ENCODE assay signal across 31 cellular contexts in the genomic region with DNA sequence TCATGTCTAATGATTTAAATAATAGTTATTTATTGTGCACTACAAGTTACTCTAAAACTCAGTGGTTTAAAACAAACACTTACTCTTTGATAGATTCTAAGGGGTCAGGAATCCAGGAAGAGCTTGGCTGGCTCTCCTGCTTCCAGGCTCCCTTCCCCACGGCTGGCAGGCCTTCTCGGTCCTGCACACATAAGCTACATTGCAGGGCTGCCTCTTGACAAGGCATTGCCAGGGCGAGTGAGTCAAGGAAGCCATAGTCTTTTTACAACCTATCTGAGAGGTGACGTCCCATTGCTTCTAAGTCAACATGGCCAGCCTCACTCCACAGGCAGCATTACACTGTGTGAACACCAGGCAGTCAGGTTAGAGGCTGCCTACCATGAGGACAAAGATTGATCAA.
A peak's percentile ranks its signal among the peaks of the same experiment; 100 is the strongest.
DNase-seq lines count a peak whose midpoint lies in the region; ATAC-seq and TF ChIP-seq lines count a peak whose summit lies in the region.
"Had no signal": no experiment of that assay in that cellular context is flagged by ENCODE, and none has a peak within 500 bp of the region (broad histone marks: within the 10 kb centered on the region; RNA-seq: fewer than 3 reads in every experiment).

No MANE protein-coding gene starts in this region.

- no peak overlapping the region for H3K9ac ChIP-seq in mesenchymal stem cell (ENCODE audit: low read length)
- H3K9ac ChIP-seq: BLaER1 had no signal

- H3K9me3 ChIP-seq in body of pancreas, result no peaks in the 10 kb centered on the region
- no peaks in the 10 kb centered on the region for H3K9me3 ChIP-seq in mesenchymal stem cell (ENCODE audit: control insufficient read depth, low read length)
- H3K9me3 ChIP-seq: BLaER1 had no signal

- H2AFZ ChIP-seq in mesenchymal stem cell (ENCODE audit: low read depth, low read length), result peak overlapping the region; percentile 7

- no peak overlapping the region for H4K91ac ChIP-seq in mesenchymal stem cell (ENCODE audit: low read length)

- H3K27ac ChIP-seq in body of pancreas (peak overlapping the region in 3 of 4 donors; percentile 31 to 58 (median 41)), mesenchymal stem cell (ENCODE audit: low read length, poor library complexity, severe bottlenecking) (peak overlapping the region; percentile 74)
- H3K27ac ChIP-seq: BLaER1, cardiac muscle cell, coronary artery, SK-N-MC had no signal

- H3K4me1 ChIP-seq in body of pancreas (peaks cover 7% of the 10 kb centered on the region), mesenchymal stem cell (ENCODE audit: control insufficient read depth, insufficient read depth, low read depth, low read length) (peaks cover 14% of the 10 kb centered on the region)

- intact Hi-C loops in body of pancreas (cut with DNase I), result no loop called here

- H2BK120ac ChIP-seq in mesenchymal stem cell (ENCODE audit: low read depth, low read length), result no peak overlapping the region

- H3K27me3 ChIP-seq in body of pancreas (no peaks in the 10 kb centered on the region), mesenchymal stem cell (ENCODE audit: control insufficient read depth in 1 of 2, insufficient read depth in 1 of 2, low read length in 2 of 2) (no peaks in the 10 kb centered on the region)
- H3K27me3 ChIP-seq: BLaER1, cardiac muscle cell had no signal

- H3K14ac ChIP-seq in mesenchymal stem cell (ENCODE audit: low read length in 2 of 2), result no peak overlapping the region

- H3K27me3 Mint-ChIP-seq in progenitor cell of endocrine pancreas, result no peaks in the 10 kb centered on the region
- H3K27me3 Mint-ChIP-seq: activated CD8-positive, alpha-beta T cell treated with anti-CD3 and anti-CD28 coated beads for 36 hours; activated naive CD8-positive, alpha-beta T cell; naive B cell had no signal

- H3K4me1 Mint-ChIP-seq in progenitor cell of endocrine pancreas (ENCODE audit: low read depth), result peaks cover 12% of the 10 kb centered on the region

- peak overlapping the region in 1 of 2 experiments; percentile 51 for H3K23ac ChIP-seq in mesenchymal stem cell (ENCODE audit: low read length in 2 of 2)

- no peak overlapping the region for H3K4me3 Mint-ChIP-seq in progenitor cell of endocrine pancreas (ENCODE audit: low read depth)
- H3K4me3 Mint-ChIP-seq: activated CD8-positive, alpha-beta T cell treated with anti-CD3 and anti-CD28 coated beads for 36 hours; activated naive CD8-positive, alpha-beta T cell; HFFc6; mesothelial cell of epicardium; naive B cell had no signal

- no peak overlapping the region for H3K4me2 ChIP-seq in mesenchymal stem cell (ENCODE audit: low read length, poor library complexity, severe bottlenecking)
- H3K4me2 ChIP-seq: BLaER1, smooth muscle cell had no signal

- 64 to 67% methylated on average over 4 of the region's 4 CpGs for WGBS in body of pancreas, 2 donors
- WGBS in mesenchymal stem cell, result 86% methylated on average over 4 of the region's 4 CpGs

- peaks cover 5% of the 10 kb centered on the region for H3K79me1 ChIP-seq in mesenchymal stem cell (replicated peaks; ENCODE audit: low read length, poor library complexity, severe bottlenecking)

- H3K27ac Mint-ChIP-seq in progenitor cell of endocrine pancreas, result no peak overlapping the region
- H3K27ac Mint-ChIP-seq: activated CD8-positive, alpha-beta T cell treated with anti-CD3 and anti-CD28 coated beads for 36 hours; activated naive CD8-positive, alpha-beta T cell; HFFc6; mesothelial cell of epicardium; naive B cell had no signal

- no peak overlapping the region for H2BK15ac ChIP-seq in mesenchymal stem cell (ENCODE audit: low read depth, poor library complexity, severe bottlenecking)

- peak; percentile 38 for DNase-seq in Ammon's horn (ENCODE audit: low spot score)
- DNase-seq in HK-2 (ENCODE audit: unreplicated experiment), result peak; percentile 59
- peak in 3 of 4 donors; percentile 12 to 25 (median 25) for DNase-seq in body of pancreas
- DNase-seq in mesenchymal stem cell, result no peak
- DNase-seq in GM19240 (ENCODE audit: insufficient read length, low spot score), result no peak
- DNase-seq in progenitor cell of endocrine pancreas (ENCODE audit: low spot score, unreplicated experiment), result no peak
- no peak for DNase-seq in activated CD4-positive, alpha-beta T cell treated with anti-CD3 and anti-CD28 coated beads for 1 hour
- no peak for DNase-seq in SHP77 treated with DMSO at 0.1 percent for 48 hours (lab: John Stamatoyannopoulos, UW)
- DNase-seq: activated CD8-positive, alpha-beta T cell treated with anti-CD3 and anti-CD28 coated beads for 36 hours; activated effector memory CD4-positive, alpha-beta T cell treated with Interleukin-2 at 50 U/mL for 16 hours; aorta; COR-L47; effector memory CD4-positive, alpha-beta T cell; HFFc6; naive B cell; NCI-H1048; NCI-H1930; NCI-H345; NCI-H82; occipital lobe; retina; stimulated activated CD4-positive, alpha-beta T cell treated with anti-CD3 and anti-CD28 coated beads, Interleukin-1b, Interleukin-23, amount 100 ng/mL, for 48 hours; trophoblast cell had no signal

- H2AK5ac ChIP-seq in mesenchymal stem cell (ENCODE audit: low read length, severe bottlenecking), result no peak overlapping the region

- H3K36me3 ChIP-seq in body of pancreas (replicated peaks in 1 of 2; ENCODE audit: insufficient read depth in 1 of 2, low read depth in 2 of 2), result no peaks in the 10 kb centered on the region
- H3K36me3 ChIP-seq in mesenchymal stem cell (ENCODE audit: control insufficient read depth in 1 of 2, insufficient read depth in 2 of 2, low read depth in 1 of 2, low read length in 2 of 2), result peaks cover 0 to 9% of the 10 kb centered on the region in 2 experiments
- H3K36me3 ChIP-seq: cardiac muscle cell had no signal

- H3K9me3 Mint-ChIP-seq in progenitor cell of endocrine pancreas (ENCODE audit: low read depth), result no peaks in the 10 kb centered on the region
- H3K9me3 Mint-ChIP-seq: activated CD8-positive, alpha-beta T cell treated with anti-CD3 and anti-CD28 coated beads for 36 hours; HFFc6; mesothelial cell of epicardium; naive B cell had no signal

- TF ChIP-seq CTCF in body of pancreas (IDR thresholded peaks at IDR 0.05) (no peak), progenitor cell of endocrine pancreas (IDR thresholded peaks at IDR 0.05; ENCODE audit: unreplicated experiment) (no peak)

- no peak overlapping the region for H2BK12ac ChIP-seq in mesenchymal stem cell (ENCODE audit: low read length in 2 of 2)

- H2BK5ac ChIP-seq in mesenchymal stem cell (ENCODE audit: low read depth, low read length, poor library complexity, severe bottlenecking), result no peak overlapping the region

- no peak for TF ChIP-seq POLR2A in body of pancreas (IDR thresholded peaks at IDR 0.05)

- no peak overlapping the region for H4K8ac ChIP-seq in mesenchymal stem cell (ENCODE audit: low read length)

- no peak overlapping the region for H3K4ac ChIP-seq in mesenchymal stem cell (ENCODE audit: low read depth in 1 of 2, low read length in 2 of 2)

- peak; percentile 35 for ATAC-seq in body of pancreas
- ATAC-seq: activated CD4-positive, CD25-positive, alpha-beta regulatory T cell treated with anti-CD3 and anti-CD28 coated beads, Interleukin-2, amount 50 U/mL, for 24 hours; activated CD8-positive, alpha-beta T cell treated with anti-CD3 and anti-CD28 coated beads for 36 hours had no signal

- no peak overlapping the region for H3K18ac ChIP-seq in mesenchymal stem cell (ENCODE audit: low read depth in 1 of 2, low read length in 2 of 2)

- no peaks in the 10 kb centered on the region for H3K36me3 Mint-ChIP-seq in progenitor cell of endocrine pancreas (ENCODE audit: insufficient read depth)
- H3K36me3 Mint-ChIP-seq: mesothelial cell of epicardium had no signal

- no peak overlapping the region for H3K4me3 ChIP-seq in body of pancreas
- no peak overlapping the region for H3K4me3 ChIP-seq in mesenchymal stem cell (ENCODE audit: insufficient read depth in 1 of 2, low read depth in 1 of 2, low read length in 2 of 2)
- H3K4me3 ChIP-seq: BLaER1, cardiac muscle cell, coronary artery, SK-N-MC, smooth muscle cell had no signal

Comparison
In these comparisons a context has a peak if more than half of its experiments do, and no peak if none do; other contexts are left out.
1. DNase-seq: peak in Ammon's horn (single experiment), HK-2 (single experiment) and body of pancreas (3 of 4); none in mesenchymal stem cell (single experiment), GM19240 (single experiment), progenitor cell of endocrine pancreas (single experiment), activated CD4-positive, alpha-beta T cell treated with anti-CD3 and anti-CD28 coated beads for 1 hour (single experiment) and SHP77 treated with DMSO at 0.1 percent for 48 hours (single experiment).